20 cellular contexts compared by ENCODE assay signal in the genomic region with DNA sequence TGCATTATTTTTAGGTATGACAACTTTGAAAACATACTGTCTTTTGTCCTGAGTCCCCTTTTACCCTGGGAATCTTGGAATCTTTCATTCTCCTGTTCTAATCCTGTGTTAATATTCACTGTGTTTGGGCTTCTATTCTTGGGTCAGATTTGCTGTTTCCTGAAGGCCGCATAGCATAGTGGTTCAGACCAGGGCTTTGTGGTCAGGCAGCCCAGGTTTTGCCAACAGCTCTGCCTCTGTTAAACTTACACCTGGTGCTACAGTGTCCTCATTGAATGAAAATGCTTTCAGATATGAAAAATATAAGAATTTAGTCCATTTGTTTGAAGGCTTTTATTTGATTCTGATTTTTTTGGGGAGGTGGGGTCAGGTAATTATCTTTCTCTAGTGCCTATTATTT.
"Had no signal": no experiment of that assay in that cellular context is flagged by ENCODE, and none has a peak within 500 bp of the region (broad histone marks: within the 10 kb centered on the region; RNA-seq: fewer than 3 reads in every experiment).

No MANE protein-coding gene starts in this region.

- H3K36me3 Mint-ChIP-seq: activated naive CD8-positive, alpha-beta T cell treated with anti-CD3 and anti-CD28 coated beads, Interleukin-2, amount 10 ng/mL, durations not matched to agents 7 days and 5 days had no signal

- H3K27ac Mint-ChIP-seq: activated CD4-positive, alpha-beta memory T cell treated with anti-CD3 and anti-CD28 coated beads for 36 hours; activated naive CD8-positive, alpha-beta T cell treated with anti-CD3 and anti-CD28 coated beads, Interleukin-2, amount 10 ng/mL, durations not matched to agents 7 days and 5 days; stimulated activated naive CD8-positive, alpha-beta T cell treated with anti-CD3 and anti-CD28 coated beads, Interleukin-15, amount 100 ng/mL, for 72 hours had no signal

- H3K4me3 Mint-ChIP-seq: activated CD4-positive, alpha-beta memory T cell treated with anti-CD3 and anti-CD28 coated beads for 36 hours; activated naive CD8-positive, alpha-beta T cell treated with anti-CD3 and anti-CD28 coated beads, Interleukin-2, amount 10 ng/mL, durations not matched to agents 7 days and 5 days; stimulated activated naive CD8-positive, alpha-beta T cell treated with anti-CD3 and anti-CD28 coated beads, Interleukin-15, amount 100 ng/mL, for 72 hours had no signal

- H3K4me1 ChIP-seq: left lung, tibial artery had no signal

- H3K27ac ChIP-seq: left lung, pancreas, skin epidermis, tibial artery had no signal

- H3K27me3 Mint-ChIP-seq: activated CD4-positive, alpha-beta memory T cell treated with anti-CD3 and anti-CD28 coated beads for 36 hours; activated naive CD8-positive, alpha-beta T cell treated with anti-CD3 and anti-CD28 coated beads, Interleukin-2, amount 10 ng/mL, durations not matched to agents 7 days and 5 days; naive thymus-derived CD4-positive, alpha-beta T cell; stimulated activated naive CD8-positive, alpha-beta T cell treated with anti-CD3 and anti-CD28 coated beads, Interleukin-15, amount 100 ng/mL, for 72 hours had no signal

- ATAC-seq: left lung; naive thymus-derived CD4-positive, alpha-beta T cell; right cardiac atrium; stimulated activated naive CD8-positive, alpha-beta T cell treated with anti-CD3 and anti-CD28 coated beads, Interleukin-15, amount 100 ng/mL, for 72 hours had no signal

- H3K4me3 ChIP-seq: left lung, lung, pancreas, skin epidermis, tibial artery had no signal

- H3K9me3 ChIP-seq: left lung, pancreas, tibial artery had no signal

- DNase-seq: activated CD4-positive, alpha-beta memory T cell treated with anti-CD3 and anti-CD28 coated beads for 36 hours; activated CD4-positive, alpha-beta T cell treated with anti-CD3 and anti-CD28 coated beads for 48 hours; activated naive CD4-positive, alpha-beta T cell treated with Interleukin-2 at 50 U/mL for 16 hours; activated naive CD8-positive, alpha-beta T cell treated with anti-CD3 and anti-CD28 coated beads, Interleukin-2, amount 10 ng/mL, durations not matched to agents 7 days and 5 days; activated T-cell treated with anti-CD3 and anti-CD28 coated beads, Interleukin-2, amount 50 U/mL, for 48 hours; amygdala; cortex of kidney; effector CD4-positive, alpha-beta T cell; erythroblast; foreskin fibroblast; left lung; naive thymus-derived CD4-positive, alpha-beta T cell; pancreas; right cardiac atrium; stimulated activated CD4-positive, alpha-beta T cell treated with anti-CD3 and anti-CD28 coated beads, Interleukin-1b, Interleukin-23, amount 100 ng/mL, for 48 hours; stimulated activated naive CD8-positive, alpha-beta T cell treated with anti-CD3 and anti-CD28 coated beads, Interleukin-15, amount 100 ng/mL, for 72 hours; T1000; tibial artery had no signal

- H3K27me3 ChIP-seq: left lung, pancreas, tibial artery had no signal

- H3K9me3 Mint-ChIP-seq: activated CD4-positive, alpha-beta memory T cell treated with anti-CD3 and anti-CD28 coated beads for 36 hours; activated naive CD8-positive, alpha-beta T cell treated with anti-CD3 and anti-CD28 coated beads, Interleukin-2, amount 10 ng/mL, durations not matched to agents 7 days and 5 days; naive thymus-derived CD4-positive, alpha-beta T cell; stimulated activated naive CD8-positive, alpha-beta T cell treated with anti-CD3 and anti-CD28 coated beads, Interleukin-15, amount 100 ng/mL, for 72 hours had no signal

- H3K36me3 ChIP-seq: left lung, pancreas, tibial artery had no signal
